1 cellular context compared by ENCODE assay signal in the genomic region with DNA sequence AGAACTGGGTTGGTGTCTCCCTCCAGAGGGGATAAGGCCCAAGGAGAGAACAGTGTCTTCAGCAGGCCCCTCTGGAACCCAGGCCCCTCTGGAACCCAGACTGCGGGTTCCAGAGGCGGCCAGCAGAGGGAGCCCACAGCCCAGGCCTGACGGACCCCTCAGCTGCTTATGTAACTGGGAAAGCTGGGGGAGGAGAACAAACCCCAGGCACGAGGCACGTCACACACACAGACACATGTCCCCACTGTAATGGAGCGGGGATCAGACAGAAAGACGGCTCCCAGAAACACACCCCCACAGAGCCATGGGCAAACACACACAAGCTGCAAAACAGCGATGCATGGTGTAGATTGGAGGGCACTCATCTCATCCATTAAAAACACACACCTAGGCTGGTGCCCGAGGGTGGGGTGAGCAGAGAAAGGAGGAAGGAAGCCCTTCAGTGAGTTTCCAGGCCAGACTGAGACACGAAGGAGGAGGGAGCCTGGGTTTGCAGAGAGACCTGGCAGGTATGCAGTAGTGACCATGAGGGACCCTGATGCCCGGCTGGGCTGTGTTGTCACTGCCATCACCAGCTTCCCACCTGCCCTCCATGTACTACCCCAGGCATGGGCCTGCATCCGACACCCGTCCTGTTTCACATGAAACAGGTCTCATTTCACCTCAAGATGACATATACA.
A peak's percentile ranks its signal among the peaks of the same experiment; 100 is the strongest.
TF ChIP-seq lines count a peak whose summit lies in the region.

No MANE protein-coding gene starts in this region.

TF ChIP-seq in IMR-90, 13 proteins besides CTCF, POLR2A, EP300 and RAD21 (continued from another document):
- TF ChIP-seq MXI1 (IDR thresholded peaks at IDR 0.05; ENCODE audit: borderline replicate concordance, low read depth, low read length) (no peak), FOS (IDR thresholded peaks at IDR 0.05; ENCODE audit: low read depth, low read length) (no peak), CEBPB (IDR thresholded peaks at IDR 0.05; ENCODE audit: low read depth, low read length) (0 out of 2 replicates have a peak, but pooled peaks have one; percentile 11), MAFK (IDR thresholded peaks at IDR 0.05; ENCODE audit: low read depth, low read length) (no peak)
